ENCODE assay signal across 19 cellular contexts in genomic region chr14:102646615-102647014, GRCh38. TPM values are rescaled to one million over a fixed set of nuclear protein-coding genes. Genes with fewer than 3 reads are reported as not detected.
DNase-seq lines count a peak whose midpoint lies in the region; ATAC-seq and TF ChIP-seq lines count a peak whose summit lies in the region.
"Had no signal": no experiment of that assay in that cellular context is flagged by ENCODE, and none has a peak within 500 bp of the region (broad histone marks: within the 10 kb centered on the region; RNA-seq: fewer than 3 reads in every experiment).

No MANE protein-coding gene starts in this region.

- H3K27me3 Mint-ChIP-seq in memory B cell, result no peaks in the 10 kb centered on the region
- H3K27me3 Mint-ChIP-seq: activated CD8-positive, alpha-beta memory T cell treated with anti-CD3 and anti-CD28 coated beads, Interleukin-2, amount 10 ng/mL, durations not matched to agents 7 days and 5 days had no signal

- H3K4me2 ChIP-seq in DOHH2 (ENCODE audit: low read length), result peak overlapping the region; percentile 61

- intact Hi-C loops in body of pancreas (cut with DNase I), result no loop called here

- H3K4me3 Mint-ChIP-seq in memory B cell, result no peak overlapping the region
- H3K4me3 Mint-ChIP-seq: activated CD8-positive, alpha-beta memory T cell treated with anti-CD3 and anti-CD28 coated beads, Interleukin-2, amount 10 ng/mL, durations not matched to agents 7 days and 5 days; activated T-helper 1 cell treated with anti-CD3 and anti-CD28 coated beads, Interleukin-12 subunit alpha, Interleukin-12 subunit beta, Interleukin-2, Interleukin-4 antibody, amounts not matched to agents 30 ng/mL and 10 ng/mL and 1 ng/mL, durations not matched to agents 14 hours and 24 hours and 36 hours had no signal

- DNase-seq in HL-60 (ENCODE audit: low read depth in 1 of 2, low spot score in 1 of 2) (no peak), SK-N-MC (ENCODE audit: low read depth, low spot score) (no peak), memory B cell (ENCODE audit: low spot score in 2 of 2) (no peak), body of pancreas (no peak), DMS114 treated with DMSO at 0.1 percent for 48 hours (lab: John Stamatoyannopoulos, UW; ENCODE audit: unreplicated experiment) (no peak)
- DNase-seq: activated CD4-positive, alpha-beta T cell treated with anti-CD3 and anti-CD28 coated beads, Interleukin-2, amount 50 U/mL, for 1 hour; activated CD8-positive, alpha-beta memory T cell treated with anti-CD3 and anti-CD28 coated beads, Interleukin-2, amount 10 ng/mL, durations not matched to agents 7 days and 5 days; activated naive CD4-positive, alpha-beta T cell treated with anti-CD3 and anti-CD28 coated beads, Interleukin-2, amount 50 U/mL, for 16 hours; aorta; dermis blood vessel endothelial cell; kidney glomerular epithelial cell; NCI-H1092; NCI-H187; psoas muscle; SJCRH30 had no signal

- H3K4me1 ChIP-seq in DOHH2 (ENCODE audit: control insufficient read depth, low read length) (peaks cover 79% of the 10 kb centered on the region), body of pancreas (peaks cover 17% of the 10 kb centered on the region)
- H3K4me1 ChIP-seq: SJCRH30 had no signal

- H4K20me1 ChIP-seq in DOHH2 (ENCODE audit: control insufficient read depth, insufficient read depth, low read depth, low read length), result peaks cover 22% of the 10 kb centered on the region; the same call in 1 of the 2 replicates

- H3K27me3 ChIP-seq in DOHH2 (ENCODE audit: control insufficient read depth, low read length) (no peaks in the 10 kb centered on the region), HL-60 (ENCODE audit: insufficient read depth, poor library complexity, severe bottlenecking) (no peaks in the 10 kb centered on the region), body of pancreas (no peaks in the 10 kb centered on the region)
- H3K27me3 ChIP-seq: SJCRH30 had no signal

- no peak overlapping the region for H3K27ac Mint-ChIP-seq in memory B cell
- H3K27ac Mint-ChIP-seq: activated CD8-positive, alpha-beta memory T cell treated with anti-CD3 and anti-CD28 coated beads, Interleukin-2, amount 10 ng/mL, durations not matched to agents 7 days and 5 days had no signal

- no peak overlapping the region for H3K9ac ChIP-seq in SK-N-MC (ENCODE audit: insufficient read length)

- H3K27ac ChIP-seq in DOHH2 (ENCODE audit: low read depth, low read length) (peak overlapping the region; percentile 72), HL-60 (replicated peaks) (peak overlapping the region; percentile 56), SK-N-MC (peak overlapping the region; percentile 88), body of pancreas (no peak overlapping the region)
- H3K27ac ChIP-seq: psoas muscle, SJCRH30 had no signal

- peaks cover 99% of the 10 kb centered on the region for H3K79me2 ChIP-seq in DOHH2 (ENCODE audit: control insufficient read depth, low read length)

- TF ChIP-seq CTCF in DOHH2 (IDR thresholded peaks at IDR 0.05; ENCODE audit: low read depth, low read length, poor library complexity, severe bottlenecking) (no peak), HL-60 (IDR thresholded peaks at IDR 0.05; ENCODE audit: insufficient read depth, low read length) (no peak), body of pancreas (IDR thresholded peaks at IDR 0.05) (no peak)

- H3F3A ChIP-seq in DOHH2 (ENCODE audit: control insufficient read depth, insufficient read depth), result peaks cover 30% of the 10 kb centered on the region

- H3K9me3 Mint-ChIP-seq in memory B cell, result no peaks in the 10 kb centered on the region
- H3K9me3 Mint-ChIP-seq: activated T-helper 1 cell treated with anti-CD3 and anti-CD28 coated beads, Interleukin-12 subunit alpha, Interleukin-12 subunit beta, Interleukin-2, Interleukin-4 antibody, amounts not matched to agents 30 ng/mL and 10 ng/mL and 1 ng/mL, durations not matched to agents 14 hours and 24 hours and 36 hours had no signal

- 72 to 91% methylated on average over 3 of the region's 3 CpGs for WGBS in body of pancreas, 2 donors

- no peak for TF ChIP-seq POLR2A in body of pancreas (IDR thresholded peaks at IDR 0.05)

- H3K36me3 ChIP-seq in DOHH2 (ENCODE audit: control insufficient read depth, low read length) (peaks cover 4% of the 10 kb centered on the region; the same call in 1 of the 2 replicates), SK-N-MC (ENCODE audit: insufficient read depth, low read length) (peaks cover 5% of the 10 kb centered on the region; the same call in 1 of the 2 replicates), body of pancreas (replicated peaks in 1 of 2; ENCODE audit: insufficient read depth in 1 of 2, low read depth in 2 of 2) (no peaks in the 10 kb centered on the region)
- H3K36me3 ChIP-seq: SJCRH30 had no signal

- peaks cover 68% of the 10 kb centered on the region for H3K4me1 Mint-ChIP-seq in memory B cell

- peak overlapping the region; percentile 42 for H3K4me3 ChIP-seq in DOHH2 (ENCODE audit: low read length)
- no peak overlapping the region for H3K4me3 ChIP-seq in HL-60 (replicated peaks; ENCODE audit: insufficient read depth, low read length)
- no peak overlapping the region; the same call in 1 of the 2 replicates for H3K4me3 ChIP-seq in SK-N-MC
- H3K4me3 ChIP-seq in body of pancreas, result no peak overlapping the region
- H3K4me3 ChIP-seq: lung, psoas muscle, SJCRH30 had no signal

- H3K9me2 ChIP-seq in DOHH2 (replicated peaks; ENCODE audit: control insufficient read depth, low read length), result no peaks in the 10 kb centered on the region

- H3K9me3 ChIP-seq in DOHH2 (ENCODE audit: control insufficient read depth, insufficient read depth, low read length) (no peaks in the 10 kb centered on the region), SK-N-MC (ENCODE audit: low read depth, low read length) (no peaks in the 10 kb centered on the region), body of pancreas (no peaks in the 10 kb centered on the region)
- H3K9me3 ChIP-seq: psoas muscle, SJCRH30 had no signal

- ATAC-seq in memory B cell (ENCODE audit: low read depth) (peak; percentile 66), body of pancreas (no peak), HG02759 (IDR thresholded peaks at IDR 0.05; ENCODE audit: unreplicated experiment) (no peak)
- ATAC-seq: activated CD8-positive, alpha-beta memory T cell treated with anti-CD3 and anti-CD28 coated beads, Interleukin-2, amount 10 ng/mL, durations not matched to agents 7 days and 5 days; psoas muscle had no signal

- H3K36me3 Mint-ChIP-seq in memory B cell, result no peaks in the 10 kb centered on the region
- H3K36me3 Mint-ChIP-seq: activated CD8-positive, alpha-beta memory T cell treated with anti-CD3 and anti-CD28 coated beads, Interleukin-2, amount 10 ng/mL, durations not matched to agents 7 days and 5 days had no signal

RNA-seq across cellular contexts. Expression of gene RCOR1, which starts 54.2 kb away (rescaled TPM):
- total RNA-seq in body of pancreas, result 1 to 10 TPM; 6.3 to 6.7 TPM

Comparison
In these comparisons a context has a peak if more than half of its experiments do, and no peak if none do; other contexts are left out.
1. H3K27ac ChIP-seq: peak in DOHH2 (single experiment), HL-60 (single experiment) and SK-N-MC (single experiment); none in body of pancreas (0 of 4).